Comparison of ENCODE assay signal across 20 cellular contexts in the genomic region with DNA sequence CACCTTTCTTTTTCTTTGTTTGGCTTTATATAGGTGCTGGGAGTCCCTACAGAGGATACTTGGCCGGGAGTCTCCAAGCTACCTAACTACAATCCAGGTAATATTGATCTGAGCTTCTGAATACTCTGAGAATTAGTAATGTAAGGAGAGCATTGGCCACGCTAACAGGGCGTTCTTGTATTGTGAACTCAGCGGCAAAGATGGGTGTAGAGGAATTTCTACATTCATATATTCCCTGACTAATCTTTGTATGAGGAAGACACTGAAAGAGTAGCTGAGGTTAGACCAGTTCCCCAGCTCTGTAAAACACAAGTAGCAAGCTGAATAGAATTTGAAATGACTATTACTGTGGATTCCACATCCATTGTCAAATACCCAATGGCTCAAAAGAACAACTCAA. TPM values are rescaled to one million over a fixed set of nuclear protein-coding genes. Genes with fewer than 3 reads are reported as not detected.
DNase-seq lines count a peak whose midpoint lies in the region; TF ChIP-seq lines count a peak whose summit lies in the region.
"Had no signal": no experiment of that assay in that cellular context is flagged by ENCODE, and none has a peak within 500 bp of the region (broad histone marks: within the 10 kb centered on the region; RNA-seq: fewer than 3 reads in every experiment).

No MANE protein-coding gene starts in this region.

- peaks cover 31% of the 10 kb centered on the region for H3K4me1 Mint-ChIP-seq in type B pancreatic cell (ENCODE audit: unreplicated experiment)

- H3K27me3 ChIP-seq in ACC112 (ENCODE audit: insufficient read depth, low read length): no peaks in the 10 kb centered on the region
- no peaks in the 10 kb centered on the region for H3K27me3 ChIP-seq in adipocyte (replicated peaks; ENCODE audit: control insufficient read depth, insufficient read depth, low read length)

- H3K4me1 ChIP-seq in ACC112 (ENCODE audit: control insufficient read depth, insufficient read depth, low read length, unreplicated experiment) (peaks cover 34% of the 10 kb centered on the region), adipocyte (ENCODE audit: control insufficient read depth, insufficient read depth, low read length) (peaks cover 9% of the 10 kb centered on the region)
- H3K4me1 ChIP-seq: left ventricle myocardium inferior had no signal

- no peaks in the 10 kb centered on the region for H3K9me3 Mint-ChIP-seq in type B pancreatic cell
- H3K9me3 Mint-ChIP-seq: naive thymus-derived CD8-positive, alpha-beta T cell had no signal

- no peaks in the 10 kb centered on the region for H3K79me2 ChIP-seq in ACC112 (ENCODE audit: control insufficient read depth, insufficient read depth, low read length, unreplicated experiment)

- no peak overlapping the region for H3K27ac Mint-ChIP-seq in type B pancreatic cell
- H3K27ac Mint-ChIP-seq: activated naive CD8-positive, alpha-beta T cell had no signal

- no peaks in the 10 kb centered on the region for H3K36me3 Mint-ChIP-seq in type B pancreatic cell
- H3K36me3 Mint-ChIP-seq: activated naive CD8-positive, alpha-beta T cell; naive thymus-derived CD8-positive, alpha-beta T cell had no signal

- no peaks in the 10 kb centered on the region for H3K9me3 ChIP-seq in adipocyte (ENCODE audit: control insufficient read depth, low read length)
- H3K9me3 ChIP-seq: heart left ventricle, left ventricle myocardium inferior had no signal

- no peak overlapping the region for H3K4me3 Mint-ChIP-seq in type B pancreatic cell
- H3K4me3 Mint-ChIP-seq: activated naive CD8-positive, alpha-beta T cell; naive thymus-derived CD8-positive, alpha-beta T cell had no signal

- peak overlapping the region; percentile 86 for H3K27ac ChIP-seq in ACC112 (ENCODE audit: low read depth, low read length)
- H3K27ac ChIP-seq: heart left ventricle, left ventricle myocardium inferior had no signal

- TF ChIP-seq CTCF in type B pancreatic cell (conservative IDR thresholded peaks at IDR 0.05): no peak

- peak overlapping the region; percentile 4; the same call in 1 of the 2 replicates for H3K4me3 ChIP-seq in ACC112 (ENCODE audit: low read depth, low read length)
- H3K4me3 ChIP-seq in adipocyte (ENCODE audit: low read length): no peak overlapping the region
- H3K4me3 ChIP-seq: heart left ventricle, left ventricle myocardium inferior had no signal

- H3K36me3 ChIP-seq in ACC112 (ENCODE audit: insufficient read depth, low read length) (no peaks in the 10 kb centered on the region), adipocyte (ENCODE audit: control insufficient read depth, insufficient read depth, low read length, severe bottlenecking) (no peaks in the 10 kb centered on the region)
- H3K36me3 ChIP-seq: heart left ventricle, left ventricle myocardium inferior had no signal

- no peaks in the 10 kb centered on the region for H3K27me3 Mint-ChIP-seq in type B pancreatic cell

- peak; percentile 58 for DNase-seq in HS-27A (ENCODE audit: low read depth)
- DNase-seq in adipocyte (ENCODE audit: low read depth): peak; percentile 55
- peak; percentile 71 for DNase-seq in iris pigment epithelial cell (ENCODE audit: low read depth)
- DNase-seq in NCI-H1092 treated with DMSO at 0.1 percent for 48 hours (lab: John Stamatoyannopoulos, UW): no peak
- no peak for DNase-seq in stimulated activated CD4-positive, alpha-beta T cell treated with anti-CD3 and anti-CD28 coated beads, Interleukin-2, amount 100 ng/mL, for 48 hours
- no peak for DNase-seq in SKM-1 (lab: John Stamatoyannopoulos, UW; ENCODE audit: unreplicated experiment)
- no peak for DNase-seq in type B pancreatic cell (ENCODE audit: extremely low spot score, unreplicated experiment)
- DNase-seq: activated CD4-positive, alpha-beta T cell treated with anti-CD3 and anti-CD28 coated beads for 4 hours; activated T-cell treated with anti-CD3 and anti-CD28 coated beads for 4 hours; heart left ventricle; left ventricle myocardium inferior; naive thymus-derived CD8-positive, alpha-beta T cell; NCI-H146; NCI-H446 treated with DMSO at 0.1 percent for 48 hours; OCI-M1; stimulated activated CD4-positive, alpha-beta T cell treated with anti-CD3 and anti-CD28 coated beads, Interleukin-4, amount 100 ng/mL, for 4 hours had no signal

- no peak overlapping the region for H3K9ac ChIP-seq in adipocyte (ENCODE audit: low read length)

- H2AFZ ChIP-seq in ACC112 (ENCODE audit: low read length, unreplicated experiment): peak overlapping the region; percentile 37

RNA-seq across cellular contexts. Expression of a gene that starts 48.5 kb away (rescaled TPM):
- total RNA-seq in type B pancreatic cell (ENCODE audit: low replicate concordance): 1.8 TPM in 1 of 2 replicates, not detected in the other
- total RNA-seq: endothelial cell of umbilical vein; naive thymus-derived CD8-positive, alpha-beta T cell; T-helper 2 cell treated with Interferon-gamma antibody and Interleukin-4, amounts not matched to agents 100 ng/mL and 5 ng/mL, for 36 hours had no signal

Comparison
In these comparisons a context has a peak if more than half of its experiments do, and no peak if none do; other contexts are left out.
1. DNase-seq: peak in HS-27A (single experiment), adipocyte (single experiment) and iris pigment epithelial cell (single experiment); none in NCI-H1092 treated with DMSO at 0.1 percent for 48 hours (single experiment), stimulated activated CD4-positive, alpha-beta T cell treated with anti-CD3 and anti-CD28 coated beads, Interleukin-2, amount 100 ng/mL, for 48 hours (0 of 2), SKM-1 (single experiment) and type B pancreatic cell (single experiment).